1 cellular context compared by ENCODE assay signal in the genomic region with DNA sequence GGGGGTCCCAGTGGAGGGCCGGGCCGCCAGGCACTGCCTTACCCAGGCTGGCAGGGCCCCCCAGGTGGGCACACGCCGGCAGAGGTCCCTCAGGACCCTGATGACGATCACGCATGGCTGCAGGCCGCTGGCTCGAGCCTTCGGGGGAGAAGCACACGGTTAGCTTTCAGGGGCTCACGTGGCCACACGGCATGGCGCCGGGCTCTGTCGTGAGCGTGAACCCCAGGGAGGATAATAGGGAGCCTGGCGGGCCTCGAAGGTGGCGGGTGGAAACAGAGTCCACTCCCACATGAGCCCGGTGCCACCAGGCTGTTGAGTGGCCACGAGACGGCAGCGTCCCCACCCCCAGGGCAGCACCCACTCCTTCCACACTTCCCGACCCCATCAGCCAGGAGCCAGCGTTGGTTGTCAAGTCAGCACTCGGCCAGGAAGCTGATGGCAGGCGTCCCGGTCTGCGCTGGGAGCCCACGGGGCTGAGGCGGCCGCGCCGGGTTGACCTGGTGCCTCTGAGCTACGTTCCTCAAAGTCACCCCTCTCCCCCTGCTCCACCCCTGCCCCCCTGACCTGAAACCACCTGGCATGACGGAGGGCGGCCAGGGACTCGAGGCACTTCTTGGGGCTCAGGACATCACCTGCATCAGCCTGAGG.
TF ChIP-seq lines count a peak whose summit lies in the region.

No MANE protein-coding gene starts in this region.

TF ChIP-seq in Ishikawa, 13 proteins besides CTCF, POLR2A, EP300 and RAD21:
- TF ChIP-seq, protein P1, sequence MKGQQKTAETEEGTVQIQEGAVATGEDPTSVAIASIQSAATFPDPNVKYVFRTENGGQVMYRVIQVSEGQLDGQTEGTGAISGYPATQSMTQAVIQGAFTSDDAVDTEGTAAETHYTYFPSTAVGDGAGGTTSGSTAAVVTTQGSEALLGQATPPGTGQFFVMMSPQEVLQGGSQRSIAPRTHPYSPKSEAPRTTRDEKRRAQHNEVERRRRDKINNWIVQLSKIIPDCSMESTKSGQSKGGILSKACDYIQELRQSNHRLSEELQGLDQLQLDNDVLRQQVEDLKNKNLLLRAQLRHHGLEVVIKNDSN (IDR thresholded peaks at IDR 0.05): peak; percentile 42; the same call in 1 of the 2 replicates
- TF ChIP-seq, protein P2, sequence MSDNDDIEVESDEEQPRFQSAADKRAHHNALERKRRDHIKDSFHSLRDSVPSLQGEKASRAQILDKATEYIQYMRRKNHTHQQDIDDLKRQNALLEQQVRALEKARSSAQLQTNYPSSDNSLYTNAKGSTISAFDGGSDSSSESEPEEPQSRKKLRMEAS (IDR thresholded peaks at IDR 0.05): no peak
- TF ChIP-seq CREB1 (IDR thresholded peaks at IDR 0.05; ENCODE audit: low read depth) (no peak), EGR1 (IDR thresholded peaks at IDR 0.05) (no peak), TCF12 (IDR thresholded peaks at IDR 0.05; ENCODE audit: low read depth) (no peak), TAF1 (IDR thresholded peaks at IDR 0.05; ENCODE audit: low read depth) (no peak)
